2 cellular contexts compared by ENCODE assay signal in genomic region chr5:14148890-14149671, GRCh38.
A peak's percentile ranks its signal among the peaks of the same experiment; 100 is the strongest.
TF ChIP-seq lines count a peak whose summit lies in the region.

No MANE protein-coding gene starts in this region.

TF ChIP-seq in A549, 52 proteins besides CTCF, POLR2A, EP300 and RAD21 (continued from another document):
- TF ChIP-seq RFX5 (IDR thresholded peaks at IDR 0.05) = no peak
- TF ChIP-seq MAFK (IDR thresholded peaks at IDR 0.05; ENCODE audit: partially characterized antibody) = no peak
- TF ChIP-seq CBX2 (IDR thresholded peaks at IDR 0.05; ENCODE audit: borderline replicate concordance, low read depth) = no peak
- no peak for TF ChIP-seq ESRRA (IDR thresholded peaks at IDR 0.05; ENCODE audit: borderline replicate concordance, low read length)

TF ChIP-seq in HepG2, 621 proteins besides CTCF, POLR2A, EP300 and RAD21 (continued from another document and continues in another):
- TF ChIP-seq ZMYM4 (CRISPR knock-in tag; IDR thresholded peaks at IDR 0.05) = 0 out of 2 replicates have a peak, but pooled peaks have one; percentile 31
- no peak for TF ChIP-seq FOXK2 (IDR thresholded peaks at IDR 0.05)
- peak; percentile 59; the same call in 1 of the 2 replicates for TF ChIP-seq ZNF691 (CRISPR knock-in tag; IDR thresholded peaks at IDR 0.05; ENCODE audit: borderline replicate concordance, low read depth)
- no peak for TF ChIP-seq ZNF703 (CRISPR knock-in tag; IDR thresholded peaks at IDR 0.05; ENCODE audit: borderline replicate concordance)
- TF ChIP-seq KDM1A (CRISPR knock-in tag; IDR thresholded peaks at IDR 0.05) = no peak
- TF ChIP-seq ARNT (IDR thresholded peaks at IDR 0.05) = no peak
- TF ChIP-seq GABPA (IDR thresholded peaks at IDR 0.05; ENCODE audit: low read depth, low read length) = no peak
- TF ChIP-seq GABPA (CRISPR knock-in tag; IDR thresholded peaks at IDR 0.05; ENCODE audit: low read depth) = no peak
- 0 out of 2 replicates have a peak, but pooled peaks have one; percentile 31 for TF ChIP-seq MED1 (CRISPR knock-in tag; IDR thresholded peaks at IDR 0.05)
- TF ChIP-seq CREB1 (IDR thresholded peaks at IDR 0.05) = no peak
- TF ChIP-seq CREB1 (CRISPR knock-in tag; IDR thresholded peaks at IDR 0.05) = peak; percentile 31; the same call in 1 of the 2 replicates
- TF ChIP-seq LCORL (IDR thresholded peaks at IDR 0.05) = no peak
- TF ChIP-seq LCORL (CRISPR knock-in tag; IDR thresholded peaks at IDR 0.05) = peak; percentile 78
- peak; percentile 78; the same call in 1 of the 2 replicates for TF ChIP-seq ZBTB39 (CRISPR knock-in tag; IDR thresholded peaks at IDR 0.05)
- no peak for TF ChIP-seq MAF1 (CRISPR knock-in tag; IDR thresholded peaks at IDR 0.05; ENCODE audit: borderline replicate concordance)
- no peak for TF ChIP-seq ZFP82 (CRISPR knock-in tag; IDR thresholded peaks at IDR 0.05; ENCODE audit: borderline replicate concordance)
- peak; percentile 64; the same call in 1 of the 2 replicates for TF ChIP-seq MEF2D (CRISPR knock-in tag; IDR thresholded peaks at IDR 0.05)
- TF ChIP-seq ZNF562 (CRISPR knock-in tag; IDR thresholded peaks at IDR 0.05; ENCODE audit: borderline replicate concordance) = no peak
- no peak for TF ChIP-seq SNRNP70 (IDR thresholded peaks at IDR 0.05; ENCODE audit: low read depth, low read length)
- TF ChIP-seq ZNF749 (CRISPR knock-in tag; IDR thresholded peaks at IDR 0.05; ENCODE audit: borderline replicate concordance) = no peak
- TF ChIP-seq KDM6A (CRISPR knock-in tag; IDR thresholded peaks at IDR 0.05; ENCODE audit: low read depth) = peak; percentile 24; the same call in 1 of the 2 replicates
- TF ChIP-seq KMT2B (CRISPR knock-in tag; IDR thresholded peaks at IDR 0.05) = 0 out of 2 replicates have a peak, but pooled peaks have one; percentile 21
- TF ChIP-seq ZNF687 (CRISPR knock-in tag; IDR thresholded peaks at IDR 0.05) = peak; percentile 87
- TF ChIP-seq HNF4A (CRISPR knock-in tag; IDR thresholded peaks at IDR 0.05) = peak; percentile 83
- TF ChIP-seq FOXP4 (CRISPR knock-in tag; IDR thresholded peaks at IDR 0.05) = peak; percentile 45; the same call in 1 of the 2 replicates
- no peak for TF ChIP-seq TFE3 (CRISPR knock-in tag; IDR thresholded peaks at IDR 0.05)
- peak; percentile 71 for TF ChIP-seq RARA (CRISPR knock-in tag; IDR thresholded peaks at IDR 0.05)
- peak; percentile 53 for TF ChIP-seq ZNF768 (CRISPR knock-in tag; IDR thresholded peaks at IDR 0.05)
- TF ChIP-seq POGK (CRISPR knock-in tag; conservative IDR thresholded peaks at IDR 0.05) = peak; percentile 50; the same call in 1 of the 2 replicates
- TF ChIP-seq CEBPZ (IDR thresholded peaks at IDR 0.05; ENCODE audit: low read length) = no peak
- TF ChIP-seq HNF1B (CRISPR knock-in tag; IDR thresholded peaks at IDR 0.05) = peak; percentile 32; the same call in 1 of the 2 replicates
- peak; percentile 55 for TF ChIP-seq HNF1A (IDR thresholded peaks at IDR 0.05; ENCODE audit: low read depth)
- peak; percentile 60; the same call in 1 of the 2 replicates for TF ChIP-seq HNF1A (CRISPR knock-in tag; IDR thresholded peaks at IDR 0.05; ENCODE audit: borderline replicate concordance)
